Comparison of ENCODE assay signal across 17 cellular contexts in the genomic region with DNA sequence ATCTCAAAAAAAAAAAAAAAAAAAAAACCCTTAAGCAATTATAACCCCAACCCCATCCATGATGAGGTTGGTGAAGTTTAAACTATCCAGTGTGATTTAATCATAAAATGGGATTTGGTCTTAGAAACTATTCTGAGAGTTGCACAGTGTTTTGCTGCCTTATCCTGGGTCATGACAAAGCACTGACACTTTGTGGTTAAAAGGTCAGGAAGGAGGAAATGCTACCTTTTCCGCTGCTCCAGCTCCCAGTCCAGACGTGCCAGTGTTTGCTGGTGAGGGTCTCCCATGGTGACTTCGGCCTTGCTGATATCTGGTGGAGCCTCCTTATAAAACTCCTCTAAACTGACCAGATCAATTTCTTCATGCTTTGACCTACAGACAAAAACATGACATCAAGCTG. TPM values are rescaled to one million over a fixed set of nuclear protein-coding genes. Genes with fewer than 3 reads are reported as not detected.
DNase-seq lines count a peak whose midpoint lies in the region; TF ChIP-seq lines count a peak whose summit lies in the region.
"Had no signal": no experiment of that assay in that cellular context is flagged by ENCODE, and none has a peak within 500 bp of the region (broad histone marks: within the 10 kb centered on the region; RNA-seq: fewer than 3 reads in every experiment).

No MANE protein-coding gene starts in this region.

- H2AFZ ChIP-seq in mesenchymal stem cell (ENCODE audit: low read depth, low read length), result no peak overlapping the region

- H3K4ac ChIP-seq in mesenchymal stem cell (ENCODE audit: low read depth in 1 of 2, low read length in 2 of 2), result no peak overlapping the region

- TF ChIP-seq CTCF in choroid plexus epithelial cell (conservative IDR thresholded peaks at IDR 0.05; ENCODE audit: low read depth, low read length) (no peak), MCF 10A (IDR thresholded peaks at IDR 0.05; ENCODE audit: unreplicated experiment) (no peak), GM20000 (IDR thresholded peaks at IDR 0.05; ENCODE audit: extremely low read depth, missing control alignments) (no peak)

- H4K91ac ChIP-seq in mesenchymal stem cell (ENCODE audit: low read length), result no peak overlapping the region

- H3K18ac ChIP-seq in mesenchymal stem cell (ENCODE audit: low read depth in 1 of 2, low read length in 2 of 2), result no peak overlapping the region

- H3K36me3 Mint-ChIP-seq in MCF 10A (ENCODE audit: insufficient read depth, unreplicated experiment), result peaks cover 98% of the 10 kb centered on the region

- CTCF ChIA-PET in MCF 10A (lab: Yijun Ruan, JAX), result no interaction called here

- no peak overlapping the region for H3K27ac Mint-ChIP-seq in MCF 10A (ENCODE audit: low read depth, unreplicated experiment)

- H3K4me2 ChIP-seq in mesenchymal stem cell (ENCODE audit: low read length, poor library complexity, severe bottlenecking), result no peak overlapping the region
- H3K4me2 ChIP-seq: KMS-11 had no signal

- H2BK5ac ChIP-seq in mesenchymal stem cell (ENCODE audit: low read depth, low read length, poor library complexity, severe bottlenecking), result no peak overlapping the region

- no peak overlapping the region for H3K4me3 ChIP-seq in choroid plexus epithelial cell (ENCODE audit: low read depth, low read length)
- H3K4me3 ChIP-seq in mesenchymal stem cell (ENCODE audit: insufficient read depth in 1 of 2, low read depth in 1 of 2, low read length in 2 of 2), result no peak overlapping the region
- H3K4me3 ChIP-seq: MG63 had no signal

- peaks cover 2% of the 10 kb centered on the region for H3K4me1 ChIP-seq in mesenchymal stem cell (ENCODE audit: control insufficient read depth, insufficient read depth, low read depth, low read length)

- no peak overlapping the region for H3K4me3 Mint-ChIP-seq in MCF 10A (ENCODE audit: unreplicated experiment)
- H3K4me3 Mint-ChIP-seq: CD14-positive monocyte had no signal

- intact Hi-C loops in MCF 10A (cut with micrococcal nuclease), result no loop called here

- DNase-seq in ELR (ENCODE audit: low read depth) (peak; percentile 32), M059J (ENCODE audit: low read depth) (peak; percentile 27), choroid plexus epithelial cell (ENCODE audit: low read depth) (peak; percentile 33), mesenchymal stem cell (peak; percentile 21), MCF 10A (ENCODE audit: unreplicated experiment) (no peak), HuH-7 (ENCODE audit: low spot score) (no peak), GM20000 (ENCODE audit: low spot score) (no peak)
- DNase-seq: ACHN, AML-193, COR-L47, GOT3, MG63, NCI-H1092 treated with DMSO at 0.1 percent for 48 hours, NCI-H1694, NCI-H524 had no signal

- H3K27me3 ChIP-seq in mesenchymal stem cell (ENCODE audit: control insufficient read depth in 1 of 2, insufficient read depth in 1 of 2, low read length in 2 of 2), result no peaks in the 10 kb centered on the region
- H3K27me3 ChIP-seq: MG63 had no signal

- H3K4me1 Mint-ChIP-seq in MCF 10A (ENCODE audit: insufficient read depth, unreplicated experiment), result no peaks in the 10 kb centered on the region

- H3K9me3 Mint-ChIP-seq in MCF 10A (ENCODE audit: unreplicated experiment), result peaks cover 3% of the 10 kb centered on the region

- peaks cover 61 to 88% of the 10 kb centered on the region in 2 experiments for H3K36me3 ChIP-seq in mesenchymal stem cell (ENCODE audit: control insufficient read depth in 1 of 2, insufficient read depth in 2 of 2, low read depth in 1 of 2, low read length in 2 of 2)

- POLR2A ChIA-PET in MCF 10A (lab: Yijun Ruan, JAX), result interaction anchor here (1.3 kb wide), 1 partner anchor 14 kb away, joined by 3 read pairs; a partner anchor contains a TSS

- H2BK12ac ChIP-seq in mesenchymal stem cell (ENCODE audit: low read length in 2 of 2), result no peak overlapping the region

- H2BK15ac ChIP-seq in mesenchymal stem cell (ENCODE audit: low read depth, poor library complexity, severe bottlenecking), result no peak overlapping the region

- H4K8ac ChIP-seq in mesenchymal stem cell (ENCODE audit: low read length), result no peak overlapping the region

- no peak overlapping the region for H3K23ac ChIP-seq in mesenchymal stem cell (ENCODE audit: low read length in 2 of 2)

- H3K27me3 Mint-ChIP-seq in MCF 10A (ENCODE audit: insufficient read depth, unreplicated experiment), result no peaks in the 10 kb centered on the region

- no peak overlapping the region for H2BK120ac ChIP-seq in mesenchymal stem cell (ENCODE audit: low read depth, low read length)

- BruUV-seq in MCF 10A (replicated peaks; lab: Mats Ljungman, UMichigan), result no TSS peak

- no peaks in the 10 kb centered on the region for H3K9me3 ChIP-seq in mesenchymal stem cell (ENCODE audit: control insufficient read depth, low read length)
- H3K9me3 ChIP-seq: MG63 had no signal

- H3K14ac ChIP-seq in mesenchymal stem cell (ENCODE audit: low read length in 2 of 2), result no peak overlapping the region

- H3K79me1 ChIP-seq in mesenchymal stem cell (replicated peaks; ENCODE audit: low read length, poor library complexity, severe bottlenecking), result peaks cover 12% of the 10 kb centered on the region

- 56% methylated on average over 3 of the region's 3 CpGs for WGBS in mesenchymal stem cell

- H2AK5ac ChIP-seq in mesenchymal stem cell (ENCODE audit: low read length, severe bottlenecking), result no peak overlapping the region

- no peak overlapping the region for H3K27ac ChIP-seq in mesenchymal stem cell (ENCODE audit: low read length, poor library complexity, severe bottlenecking)
- H3K27ac ChIP-seq: KMS-11 had no signal

- H3K9ac ChIP-seq in mesenchymal stem cell (ENCODE audit: low read length), result no peak overlapping the region
- H3K9ac ChIP-seq: KMS-11 had no signal

RNA-seq across cellular contexts. Expression of a gene that starts 14.5 kb away (rescaled TPM):
- total RNA-seq in M059J (2014; rRNA removed; shearing (Covaris generic)), result 22.3 and 30.5 TPM in 2 replicates
- polyA plus RNA-seq in mesenchymal stem cell (2013, experiment 1 of 2), result 32.8 TPM
- 35.4 TPM for polyA plus RNA-seq in mesenchymal stem cell (2013, experiment 2 of 2)
- total RNA-seq in MCF 10A (2022), result 50.3 and 51.3 TPM in 2 replicates

RNA-seq across cellular contexts. Expression of a gene that starts 41.8 kb away (rescaled TPM):
- total RNA-seq in M059J (2014; rRNA removed; shearing (Covaris generic)), result 67.4 and 71.3 TPM in 2 replicates
- polyA plus RNA-seq in mesenchymal stem cell (2013, experiment 1 of 2), result 71.1 TPM
- polyA plus RNA-seq in mesenchymal stem cell (2013, experiment 2 of 2), result 70.1 TPM
- 23.4 and 27.2 TPM in 2 replicates for total RNA-seq in MCF 10A (2022)

RNA-seq across cellular contexts. Expression of a gene that starts 59.1 kb away (rescaled TPM):
- not detected in 2 replicates for total RNA-seq in M059J (2014; rRNA removed; shearing (Covaris generic))
- polyA plus RNA-seq in mesenchymal stem cell (2013, experiment 1 of 2), result 1.5 TPM
- polyA plus RNA-seq in mesenchymal stem cell (2013, experiment 2 of 2), result 1.4 TPM
- not detected in 2 replicates for total RNA-seq in MCF 10A (2022)

Comparison
In these comparisons a context has a peak if more than half of its experiments do, and no peak if none do; other contexts are left out.
1. DNase-seq: peak in ELR (single experiment), M059J (single experiment), choroid plexus epithelial cell (single experiment) and mesenchymal stem cell (single experiment); none in MCF 10A (single experiment), HuH-7 (single experiment) and GM20000 (single experiment).